In the genomic region with DNA sequence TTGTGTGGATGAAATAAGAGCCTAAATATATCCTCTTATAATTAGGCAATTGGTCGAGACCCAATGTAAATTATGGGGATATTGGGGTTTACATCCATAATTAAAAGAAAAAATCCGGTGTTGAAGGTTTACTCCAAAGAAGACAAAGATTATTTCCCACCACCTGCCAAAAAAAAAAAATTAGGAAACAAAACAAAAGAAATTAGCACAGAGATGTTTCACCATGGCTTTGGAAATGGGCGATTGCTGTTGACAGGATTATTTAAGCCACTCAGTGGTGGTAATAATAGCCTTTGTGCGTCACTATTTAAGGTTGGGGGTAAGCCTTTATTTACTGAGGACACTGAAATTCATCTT, we compare ENCODE assay signal across 8 cellular contexts. TPM values are rescaled to one million over a fixed set of nuclear protein-coding genes. Genes with fewer than 3 reads are reported as not detected.
DNase-seq lines count a peak whose midpoint lies in the region; ATAC-seq, FAIRE-seq and TF ChIP-seq lines count a peak whose summit lies in the region.

No MANE protein-coding gene starts in this region.

- peak overlapping the region; percentile 82 for H3K4me2 ChIP-seq in K562 (ENCODE audit: insufficient read depth, low read length)

- no peak for FAIRE-seq in K562 (lab: Jason Lieb, UNC)
- no peak for FAIRE-seq in H54 (lab: Jason Lieb, UNC)

- POLR2A ChIA-PET in K562 (lab: Yijun Ruan, JAX), result interaction anchor here (0.7 to 4.9 kb wide), 5 partner anchors 8 to 856 kb away, joined by 3 to 26 read pairs (median 9); a partner anchor contains a TSS

- peaks cover under 1% of the 10 kb centered on the region for H3K36me3 ChIP-seq in left ventricle myocardium inferior
- H3K36me3 ChIP-seq in K562 (ENCODE audit: control insufficient read depth, insufficient read depth, low read length), result peaks cover 17% of the 10 kb centered on the region; the same call in 2 of the 3 replicates
- H3K36me3 ChIP-seq in uterus, result no peaks in the 10 kb centered on the region

- peak overlapping the region; percentile 96 for H3K4me3 ChIP-seq in left ventricle myocardium inferior
- H3K4me3 ChIP-seq in K562, result peak overlapping the region; percentile 73
- peak overlapping the region; percentile 73 to 95 for H3K4me3 ChIP-seq in uterus

- TSS peak; percentile 98 for BruUV-seq in K562 (replicated peaks; lab: Mats Ljungman, UMichigan)

- TF ChIP-seq RAD21 in K562 (CRISPR knock-in tag; conservative IDR thresholded peaks at IDR 0.05 in 1 of 2, IDR thresholded peaks at IDR 0.05 in 1 of 2), result no peak

- in situ Hi-C loops in K562 (cut with MboI), result no loop called here

- DNase-seq in left ventricle myocardium inferior (no peak), Right ventricle myocardium superior (no peak), K562 (ENCODE audit: extremely low read depth in 1 of 4, low spot score in 3 of 4) (no peak), memory B cell (ENCODE audit: low spot score in 2 of 2) (no peak), uterus (no peak), H54 (ENCODE audit: insufficient read length, low spot score) (no peak)

- no peaks in the 10 kb centered on the region for H3K27me3 Mint-ChIP-seq in memory B cell

- H3K4me1 ChIP-seq in left ventricle myocardium inferior, result peaks cover 35% of the 10 kb centered on the region
- H3K4me1 ChIP-seq in K562 (replicated peaks in 1 of 2; ENCODE audit: control insufficient read depth in 2 of 2, insufficient read depth in 2 of 2, low read length in 2 of 2), result peaks cover 10 to 18% of the 10 kb centered on the region in 2 experiments; a peak in 4 of 5 replicates
- peaks cover 6 to 10% of the 10 kb centered on the region in 2 donors for H3K4me1 ChIP-seq in uterus

- CTCF ChIA-PET in K562 (lab: Yijun Ruan, JAX; ENCODE audit: low intra/inter-chr PET ratio), result no interaction called here

- peak overlapping the region; percentile 65 for H3K27ac Mint-ChIP-seq in memory B cell

- no peak for TF ChIP-seq EP300 in K562 (IDR thresholded peaks at IDR 0.05; ENCODE audit: low read length)

- H3K9me1 ChIP-seq in K562 (ENCODE audit: control insufficient read depth, insufficient read depth, low read length), result no peaks in the 10 kb centered on the region

- intact Hi-C loops in left ventricle myocardium inferior (cut with micrococcal nuclease) (no loop called here), Right ventricle myocardium superior (cut with DNase I) (no loop called here), K562 (cut with micrococcal nuclease) (loop anchor here (1.0 to 2.0 kb wide), 3 partner anchors 8 to 35 kb away; no protein-coding TSS in a partner anchor), uterus (cut with DNase I; ENCODE audit: low total_unique reads) (loop anchor here (10.0 kb wide), 1 partner anchor 51 kb away; a partner anchor contains a TSS)

- TF ChIP-seq POLR2A in K562 (conservative IDR thresholded peaks at IDR 0.05) (no peak), uterus (IDR thresholded peaks at IDR 0.05) (no peak), H54 (IDR thresholded peaks at IDR 0.05; ENCODE audit: low read depth, low read length) (no peak)

- H3K27me3 ChIP-seq in left ventricle myocardium inferior (ENCODE audit: low read depth), result no peaks in the 10 kb centered on the region
- H3K27me3 ChIP-seq in K562 (ENCODE audit: control insufficient read depth in 2 of 2, insufficient read depth in 2 of 2, low read length in 2 of 2), result no peaks in the 10 kb centered on the region
- H3K27me3 ChIP-seq in uterus, result no peaks in the 10 kb centered on the region

- no peaks in the 10 kb centered on the region for H3K9me3 Mint-ChIP-seq in memory B cell

- H3K4me1 Mint-ChIP-seq in memory B cell, result peaks cover 15% of the 10 kb centered on the region

- H2AFZ ChIP-seq in K562 (ENCODE audit: low read depth, low read length), result peak overlapping the region; percentile 85

- no peaks in the 10 kb centered on the region for H3K36me3 Mint-ChIP-seq in memory B cell

- H3K27ac ChIP-seq in left ventricle myocardium inferior (replicated peaks) (peak overlapping the region; percentile 98), K562 (ENCODE audit: extremely low read depth, low read depth, low read length) (peak overlapping the region; percentile 79), uterus (peak overlapping the region; percentile 92 to 97)

- H3K4me3 Mint-ChIP-seq in memory B cell, result peak overlapping the region; percentile 89

- whole genome bisulfite sequencing in K562 (ENCODE audit: insufficient coverage, low coverage, missing lambda C conversion rate), result 16% methylated on average over 4 of the region's 4 CpGs

- ATAC-seq in Right ventricle myocardium superior (ENCODE audit: poor library complexity), result no peak
- no peak for ATAC-seq in K562
- ATAC-seq in memory B cell (ENCODE audit: low read depth), result no peak
- ATAC-seq in HG02678 (IDR thresholded peaks at IDR 0.05; ENCODE audit: unreplicated experiment), result no peak
- no peak for ATAC-seq in HG02623 (IDR thresholded peaks at IDR 0.05; ENCODE audit: unreplicated experiment)

- TF ChIP-seq CTCF in left ventricle myocardium inferior (IDR thresholded peaks at IDR 0.05; ENCODE audit: borderline replicate concordance) (no peak), K562 (IDR thresholded peaks at IDR 0.05 in 2 of 3, conservative IDR thresholded peaks at IDR 0.05 in 1 of 3; ENCODE audit: insufficient read depth in 2 of 3, low read depth in 1 of 3, low read length in 3 of 3) (no peak), uterus (IDR thresholded peaks at IDR 0.05) (no peak)

- H3K9ac ChIP-seq in K562 (ENCODE audit: insufficient read depth in 1 of 2, low read depth in 2 of 2, low read length in 2 of 2), result peak overlapping the region in 1 of 2 experiments; percentile 65; a peak in 3 of 4 replicates

- H3K9me3 ChIP-seq in left ventricle myocardium inferior (replicated peaks) (no peaks in the 10 kb centered on the region), K562 (replicated peaks; ENCODE audit: control insufficient read depth, insufficient read depth, low read depth, low read length) (no peaks in the 10 kb centered on the region), uterus (no peaks in the 10 kb centered on the region)

- peaks cover 40% of the 10 kb centered on the region for H3K79me2 ChIP-seq in K562 (ENCODE audit: control insufficient read depth, insufficient read depth, low read length)

- no peaks in the 10 kb centered on the region for H4K20me1 ChIP-seq in K562 (replicated peaks; ENCODE audit: control insufficient read depth, insufficient read depth, low read length)

RNA-seq across cellular contexts. Expression of a gene that starts 0.6 kb away (rescaled TPM):
- total RNA-seq in left ventricle myocardium inferior, result 31.8 TPM
- total RNA-seq in Right ventricle myocardium superior, result 40.2 TPM
- 4.8 and 10.3 TPM in 2 replicates for total RNA-seq in K562 (2011; cell fraction: chromatin; rRNA removed; ENCODE audit: low replicate concordance)
- total RNA-seq in K562 (2011; cell fraction: nucleolus; rRNA removed), result 2.8 and 4.2 TPM in 2 replicates
- total RNA-seq in K562 (2011; cell fraction: nucleoplasm; rRNA removed), result 4.3 and 8.2 TPM in 2 replicates
- total RNA-seq in K562 (2014; rRNA removed), result 29.4 and 54.2 TPM in 2 replicates
- 82.6 and 99.3 TPM in 2 replicates for total RNA-seq in K562 (2014; rRNA removed; fragmentation: Illumina TruSeq; extraction: Trizol)
- 61.4 and 72.1 TPM in 2 replicates for total RNA-seq in K562 (2015; rRNA removed; fragmentation: Illumina TruSeq; extraction: Trizol)
- total RNA-seq in K562 (2021), result 64.2 and 69.5 TPM in 2 replicates
- polyA plus RNA-seq in K562 (2011; rRNA removed), result 21.4 and 47.8 TPM in 2 replicates
- polyA plus RNA-seq in K562 (2011; cell fraction: cytosol; rRNA removed), result 10.6 and 15.4 TPM in 2 replicates
- polyA plus RNA-seq in K562 (2011; cell fraction: nucleus; rRNA removed), result 7.8 and 8.6 TPM in 2 replicates
- polyA plus RNA-seq in K562 (2012), result 56.4 and 76.0 TPM in 2 replicates
- polyA plus RNA-seq in K562 (2014; fragmentation: Illumina TruSeq; extraction: Trizol), result 47.7 and 55.1 TPM in 2 replicates
- polyA plus RNA-seq in K562 (2014; fragmentation: Nextera tagmentation; extraction: Ambion mirVana), result 10 to 100 TPM; 13.3 to 16.8 TPM
- polyA plus RNA-seq in K562 (2014; rRNA removed), result 62.2 and 62.4 TPM in 2 replicates
- polyA minus RNA-seq in K562 (2011; rRNA and poly(A)+ RNA removed), result 9.6 and 14.7 TPM in 2 replicates
- polyA minus RNA-seq in K562 (2011; cell fraction: cytosol; rRNA and poly(A)+ RNA removed), result 5.5 and 6.5 TPM in 2 replicates
- 3.6 and 5.6 TPM in 2 replicates for polyA minus RNA-seq in K562 (2011; cell fraction: nucleus; rRNA and poly(A)+ RNA removed)
- 10 to 100 TPM in 1 of 4 donors, 1 to 10 TPM in 3; 1.0 to 10.8 (median 6.6) TPM for total RNA-seq in uterus

RNA-seq across cellular contexts. Expression of a gene that starts 16.0 kb away (rescaled TPM):
- total RNA-seq in left ventricle myocardium inferior, result 46.8 TPM
- total RNA-seq in Right ventricle myocardium superior, result 52.9 TPM
- 67.4 and 171 TPM in 2 replicates for total RNA-seq in K562 (2011; cell fraction: chromatin; rRNA removed; ENCODE audit: low replicate concordance)
- total RNA-seq in K562 (2011; cell fraction: nucleolus; rRNA removed), result 19.8 and 31.1 TPM in 2 replicates
- 63.6 and 113 TPM in 2 replicates for total RNA-seq in K562 (2011; cell fraction: nucleoplasm; rRNA removed)
- 19.0 and 20.1 TPM in 2 replicates for total RNA-seq in K562 (2014; rRNA removed)
- total RNA-seq in K562 (2014; rRNA removed; fragmentation: Illumina TruSeq; extraction: Trizol), result 30.1 and 33.8 TPM in 2 replicates
- total RNA-seq in K562 (2015; rRNA removed; fragmentation: Illumina TruSeq; extraction: Trizol), result 23.6 and 26.0 TPM in 2 replicates
- total RNA-seq in K562 (2021), result 57.1 and 60.5 TPM in 2 replicates
- 41.3 and 61.7 TPM in 2 replicates for polyA plus RNA-seq in K562 (2011; rRNA removed)
- 7.8 and 13.1 TPM in 2 replicates for polyA plus RNA-seq in K562 (2011; cell fraction: cytosol; rRNA removed)
- polyA plus RNA-seq in K562 (2011; cell fraction: nucleus; rRNA removed), result 12.3 and 15.1 TPM in 2 replicates
- 18.3 and 35.0 TPM in 2 replicates for polyA plus RNA-seq in K562 (2012)
- 35.1 and 42.5 TPM in 2 replicates for polyA plus RNA-seq in K562 (2014; fragmentation: Illumina TruSeq; extraction: Trizol)
- 10 to 100 TPM; 23.7 to 28.7 TPM for polyA plus RNA-seq in K562 (2014; fragmentation: Nextera tagmentation; extraction: Ambion mirVana)
- polyA plus RNA-seq in K562 (2014; rRNA removed), result 28.8 and 30.1 TPM in 2 replicates
- 122 and 129 TPM in 2 replicates for polyA minus RNA-seq in K562 (2011; rRNA and poly(A)+ RNA removed)
- 24.0 and 28.8 TPM in 2 replicates for polyA minus RNA-seq in K562 (2011; cell fraction: cytosol; rRNA and poly(A)+ RNA removed)
- 42.7 and 68.6 TPM in 2 replicates for polyA minus RNA-seq in K562 (2011; cell fraction: nucleus; rRNA and poly(A)+ RNA removed)
- 10 to 100 TPM; 14.6 to 64.7 (median 56.0) TPM for total RNA-seq in uterus

RNA-seq across cellular contexts. Expression of a gene that starts 46.4 kb away (rescaled TPM):
- total RNA-seq in left ventricle myocardium inferior, result 51.8 TPM
- 47.8 TPM for total RNA-seq in Right ventricle myocardium superior
- 38.1 and 70.7 TPM in 2 replicates for total RNA-seq in K562 (2011; cell fraction: chromatin; rRNA removed; ENCODE audit: low replicate concordance)
- 42.0 and 43.2 TPM in 2 replicates for total RNA-seq in K562 (2011; cell fraction: nucleolus; rRNA removed)
- total RNA-seq in K562 (2011; cell fraction: nucleoplasm; rRNA removed), result 50.5 and 80.9 TPM in 2 replicates
- total RNA-seq in K562 (2014; rRNA removed), result 118 and 156 TPM in 2 replicates
- 128 and 147 TPM in 2 replicates for total RNA-seq in K562 (2014; rRNA removed; fragmentation: Illumina TruSeq; extraction: Trizol)
- 128 TPM in 2 replicates for total RNA-seq in K562 (2015; rRNA removed; fragmentation: Illumina TruSeq; extraction: Trizol)
- total RNA-seq in K562 (2021), result 101 and 110 TPM in 2 replicates
- polyA plus RNA-seq in K562 (2011; rRNA removed), result 46.1 and 56.4 TPM in 2 replicates
- polyA plus RNA-seq in K562 (2011; cell fraction: cytosol; rRNA removed), result 24.7 and 26.1 TPM in 2 replicates
- 19.7 and 22.2 TPM in 2 replicates for polyA plus RNA-seq in K562 (2011; cell fraction: nucleus; rRNA removed)
- 22.6 and 31.7 TPM in 2 replicates for polyA plus RNA-seq in K562 (2012)
- polyA plus RNA-seq in K562 (2014; fragmentation: Illumina TruSeq; extraction: Trizol), result 24.9 and 28.5 TPM in 2 replicates
- 100 to 1,000 TPM in 1 of 2 experiments, 10 to 100 TPM in 1; 49.2 to 187 TPM for polyA plus RNA-seq in K562 (2014; fragmentation: Nextera tagmentation; extraction: Ambion mirVana)
- 27.7 and 32.0 TPM in 2 replicates for polyA plus RNA-seq in K562 (2014; rRNA removed)
- 285 and 314 TPM in 2 replicates for polyA minus RNA-seq in K562 (2011; rRNA and poly(A)+ RNA removed)
- 101 and 165 TPM in 2 replicates for polyA minus RNA-seq in K562 (2011; cell fraction: cytosol; rRNA and poly(A)+ RNA removed)
- 65.4 and 95.5 TPM in 2 replicates for polyA minus RNA-seq in K562 (2011; cell fraction: nucleus; rRNA and poly(A)+ RNA removed)
- 100 to 1,000 TPM in 2 of 4 donors, 10 to 100 TPM in 2; 68.9 to 290 (median 98.1) TPM for total RNA-seq in uterus

RNA-seq across cellular contexts. Expression of a gene that starts 46.6 kb away (rescaled TPM):
- 43.0 TPM for total RNA-seq in left ventricle myocardium inferior
- 42.3 TPM for total RNA-seq in Right ventricle myocardium superior
- total RNA-seq in K562 (2011; cell fraction: chromatin; rRNA removed; ENCODE audit: low replicate concordance), result 52.2 and 140 TPM in 2 replicates
- total RNA-seq in K562 (2011; cell fraction: nucleolus; rRNA removed), result 19.7 and 27.2 TPM in 2 replicates
- total RNA-seq in K562 (2011; cell fraction: nucleoplasm; rRNA removed), result 59.5 and 113 TPM in 2 replicates
- 85.4 and 85.6 TPM in 2 replicates for total RNA-seq in K562 (2014; rRNA removed)
- 114 and 132 TPM in 2 replicates for total RNA-seq in K562 (2014; rRNA removed; fragmentation: Illumina TruSeq; extraction: Trizol)
- total RNA-seq in K562 (2015; rRNA removed; fragmentation: Illumina TruSeq; extraction: Trizol), result 117 and 122 TPM in 2 replicates
- 133 and 138 TPM in 2 replicates for total RNA-seq in K562 (2021)
- polyA plus RNA-seq in K562 (2011; rRNA removed), result 117 and 174 TPM in 2 replicates
- 21.6 and 39.4 TPM in 2 replicates for polyA plus RNA-seq in K562 (2011; cell fraction: cytosol; rRNA removed)
- polyA plus RNA-seq in K562 (2011; cell fraction: nucleus; rRNA removed), result 38.3 and 58.5 TPM in 2 replicates
- polyA plus RNA-seq in K562 (2012), result 89.5 and 112 TPM in 2 replicates
- polyA plus RNA-seq in K562 (2014; fragmentation: Illumina TruSeq; extraction: Trizol), result 188 and 206 TPM in 2 replicates
- polyA plus RNA-seq in K562 (2014; fragmentation: Nextera tagmentation; extraction: Ambion mirVana), result 10 to 100 TPM; 61.0 to 68.9 TPM
- 151 and 180 TPM in 2 replicates for polyA plus RNA-seq in K562 (2014; rRNA removed)
- 168 and 179 TPM in 2 replicates for polyA minus RNA-seq in K562 (2011; rRNA and poly(A)+ RNA removed)
- polyA minus RNA-seq in K562 (2011; cell fraction: cytosol; rRNA and poly(A)+ RNA removed), result 44.0 and 70.9 TPM in 2 replicates
- 62.3 and 92.4 TPM in 2 replicates for polyA minus RNA-seq in K562 (2011; cell fraction: nucleus; rRNA and poly(A)+ RNA removed)
- total RNA-seq in uterus, result 10 to 100 TPM in 3 of 4 donors, 1 to 10 TPM in 1; 7.4 to 40.9 (median 23.1) TPM

Comparison
In these comparisons a context has a peak if more than half of its experiments do, and no peak if none do; other contexts are left out.
1. intact Hi-C loops: an anchor here in K562 (1.0 to 2.0 kb wide) and uterus (10.0 kb wide); none called in left ventricle myocardium inferior and Right ventricle myocardium superior.